Comparison of ENCODE assay signal across 8 cellular contexts in genomic region chr22:29387921-29388758, GRCh38. TPM values are rescaled to one million over a fixed set of nuclear protein-coding genes. Genes with fewer than 3 reads are reported as not detected.
DNase-seq lines count a peak whose midpoint lies in the region; ATAC-seq and TF ChIP-seq lines count a peak whose summit lies in the region.

Gene AP1B1 (minus strand): TSS chr22:29388570. CDS start chr22:29367243, 21,327 bp downstream.

- H3K36me3 Mint-ChIP-seq in CD14-positive monocyte = peaks cover 10 to 16% of the 10 kb centered on the region in 2 donors
- peaks cover 5% of the 10 kb centered on the region for H3K36me3 Mint-ChIP-seq in activated CD4-positive, alpha-beta memory T cell treated with anti-CD3 and anti-CD28 coated beads for 36 hours

- POLR2A ChIA-PET in activated CD4-positive, alpha-beta memory T cell treated with anti-CD3 and anti-CD28 coated beads for 36 hours (lab: Charles Lee) = interaction anchor here (1.1 kb wide), 1 partner anchor 93 kb away, joined by 3 read pairs; no protein-coding TSS in a partner anchor

- H3K27ac Mint-ChIP-seq in CD14-positive monocyte = peak within 1 kb of the TSS; percentile 90 to 96 (median 91)
- peak within 1 kb of the TSS; percentile 93 for H3K27ac Mint-ChIP-seq in activated CD4-positive, alpha-beta memory T cell treated with anti-CD3 and anti-CD28 coated beads for 36 hours

- H3K4me3 ChIP-seq in liver (ENCODE audit: low read depth in 1 of 3, low read length in 3 of 3) = peak within 1 kb of the TSS; percentile 76 to 95 (median 82)

- H3K4me3 Mint-ChIP-seq in CD14-positive monocyte = peak within 1 kb of the TSS; percentile 89 to 95
- H3K4me3 Mint-ChIP-seq in activated CD4-positive, alpha-beta memory T cell treated with anti-CD3 and anti-CD28 coated beads for 36 hours = peak within 1 kb of the TSS; percentile 90

- no peak for TF ChIP-seq CTCF in CD14-positive monocyte (IDR thresholded peaks at IDR 0.05)
- TF ChIP-seq CTCF in liver (IDR thresholded peaks at IDR 0.05; ENCODE audit: low read depth, low read length, missing input control) = no peak

- H3K27me3 ChIP-seq in liver (ENCODE audit: control insufficient read depth in 4 of 4, insufficient read depth in 4 of 4, low read length in 3 of 4) = no peaks in the 10 kb centered on the region

- CTCF ChIA-PET in activated CD4-positive, alpha-beta memory T cell treated with anti-CD3 and anti-CD28 coated beads for 36 hours (lab: Charles Lee) = interaction anchor here (1.3 kb wide), 1 partner anchor 11 kb away, joined by 4 read pairs; no protein-coding TSS in a partner anchor

- peak; percentile 93 for DNase-seq in CD14-positive monocyte (ENCODE audit: low spot score)
- peak; percentile 91 for DNase-seq in HK-2 (ENCODE audit: unreplicated experiment)
- DNase-seq in NCI-H82 treated with DMSO at 0.1 percent for 48 hours (lab: John Stamatoyannopoulos, UW; ENCODE audit: unreplicated experiment) = peak; percentile 70
- peak; percentile 98 for DNase-seq in activated CD4-positive, alpha-beta memory T cell treated with anti-CD3 and anti-CD28 coated beads for 36 hours
- DNase-seq in dermis microvascular lymphatic vessel endothelial cell (ENCODE audit: low read depth in 2 of 2) = peak in 1 of 2 donors; percentile 83
- DNase-seq in stimulated activated CD4-positive, alpha-beta T cell treated with anti-CD3 and anti-CD28 coated beads, Interleukin-4, amount 100 ng/mL, for 24 hours = peak; percentile 96

- peak in 1 of 2 donors; percentile 32 for TF ChIP-seq RAD21 in liver (IDR thresholded peaks at IDR 0.05)

- under 1% methylated on average over 68 of the region's 68 CpGs for WGBS in liver

- peaks cover 52% of the 10 kb centered on the region for H3K4me1 Mint-ChIP-seq in CD14-positive monocyte
- peaks cover 33% of the 10 kb centered on the region for H3K4me1 Mint-ChIP-seq in activated CD4-positive, alpha-beta memory T cell treated with anti-CD3 and anti-CD28 coated beads for 36 hours (ENCODE audit: low read depth)

- H3K4me1 ChIP-seq in liver (ENCODE audit: control insufficient read depth in 4 of 4, insufficient read depth in 4 of 4, low read length in 3 of 4) = peaks cover 16 to 53% (median 41%) of the 10 kb centered on the region in 4 donors

- peaks cover 0 to 2% (median 0%) of the 10 kb centered on the region in 7 donors for H3K9me3 Mint-ChIP-seq in CD14-positive monocyte
- no peaks in the 10 kb centered on the region for H3K9me3 Mint-ChIP-seq in activated CD4-positive, alpha-beta memory T cell treated with anti-CD3 and anti-CD28 coated beads for 36 hours

- peak within 1 kb of the TSS; percentile 66 to 83 for H3K27ac ChIP-seq in liver (ENCODE audit: low read depth in 1 of 2, low read length in 2 of 2)

- ATAC-seq in GM19438 (IDR thresholded peaks at IDR 0.05; ENCODE audit: low read depth, unreplicated experiment) = peak; percentile 87

- peaks cover 0 to 2% (median 0%) of the 10 kb centered on the region in 4 donors for H3K36me3 ChIP-seq in liver (ENCODE audit: control insufficient read depth in 4 of 4, insufficient read depth in 3 of 4, low read depth in 1 of 4, low read length in 3 of 4)

- peak within 1 kb of the TSS; percentile 71 to 82 for H3K9ac ChIP-seq in liver (ENCODE audit: low read depth in 1 of 2, low read length in 2 of 2)

- intact Hi-C loops in CD14-positive monocyte (cut with micrococcal nuclease) = loop anchor here (2.0 to 10.0 kb wide), 3 partner anchors 27 to 123 kb away; partner anchors contain the start of genes EWSR1 (in 1 of the 2) and RHBDD3 (in 1 of the 2)
- intact Hi-C loops in activated CD4-positive, alpha-beta memory T cell treated with anti-CD3 and anti-CD28 coated beads for 36 hours (cut with micrococcal nuclease) = loop anchor here (1.0 to 5.0 kb wide), 2 partner anchors 27 to 121 kb away; partner anchors contain the start of genes EWSR1 and RHBDD3

- peaks cover 0 to 3% (median 2%) of the 10 kb centered on the region in 3 donors for H3K27me3 Mint-ChIP-seq in CD14-positive monocyte (ENCODE audit: low read depth in 3 of 3)
- no peaks in the 10 kb centered on the region for H3K27me3 Mint-ChIP-seq in activated CD4-positive, alpha-beta memory T cell treated with anti-CD3 and anti-CD28 coated beads for 36 hours

- no peaks in the 10 kb centered on the region for H3K9me3 ChIP-seq in liver (ENCODE audit: control insufficient read depth in 4 of 4, low read length in 3 of 4)

TF ChIP-seq in liver, 16 proteins besides CTCF, POLR2A, EP300 and RAD21:
- TF ChIP-seq NR2F2 (IDR thresholded peaks at IDR 0.05) (peak; percentile 88), YY1 (IDR thresholded peaks at IDR 0.05) (peak; percentile 49), FOXA2 (IDR thresholded peaks at IDR 0.05) (no peak), FOXA1 (IDR thresholded peaks at IDR 0.05) (peak; percentile 32), ZBTB33 (IDR thresholded peaks at IDR 0.05) (peak; percentile 15), TAF1 (conservative IDR thresholded peaks at IDR 0.05) (no peak), REST (IDR thresholded peaks at IDR 0.05) (no peak), MAX (IDR thresholded peaks at IDR 0.05) (peak; percentile 60), JUND (IDR thresholded peaks at IDR 0.05) (peak in 1 of 2 donors; percentile 11), ATF3 (IDR thresholded peaks at IDR 0.05) (no peak), EGR1 (IDR thresholded peaks at IDR 0.05; ENCODE audit: low read depth in 2 of 2) (peak; percentile 86 to 89), SP1 (IDR thresholded peaks at IDR 0.05) (peak; percentile 80), HNF4G (IDR thresholded peaks at IDR 0.05) (no peak), GABPA (IDR thresholded peaks at IDR 0.05 in 1 of 2, conservative IDR thresholded peaks at IDR 0.05 in 1 of 2) (peak; percentile 90 to 96), RXRA (IDR thresholded peaks at IDR 0.05) (peak; percentile 66 to 72), HNF4A (conservative IDR thresholded peaks at IDR 0.05) (peak; percentile 70 to 75)

RNA-seq across cellular contexts. Expression of gene AP1B1, which starts in this region (rescaled TPM):
- polyA plus RNA-seq in CD14-positive monocyte (10 to 100 TPM; 29.0 to 40.3 TPM), liver (10 to 100 TPM; 17.6 to 33.0 TPM)
- total RNA-seq in activated CD4-positive, alpha-beta memory T cell treated with anti-CD3 and anti-CD28 coated beads for 36 hours = 10 to 100 TPM; 59.9 to 65.2 TPM
- total RNA-seq in dermis microvascular lymphatic vessel endothelial cell (124 and 264 TPM in 2 replicates), liver (10 to 100 TPM; 54.9 to 63.4 TPM)
